23 cellular contexts compared by ENCODE assay signal in genomic region chr4:147029296-147029695, GRCh38.
"Had no signal": no experiment of that assay in that cellular context is flagged by ENCODE, and none has a peak within 500 bp of the region (broad histone marks: within the 10 kb centered on the region; RNA-seq: fewer than 3 reads in every experiment).

No MANE protein-coding gene starts in this region.

- DNase-seq: activated CD4-positive, alpha-beta T cell treated with anti-CD3 and anti-CD28 coated beads for 36 hours; activated CD4-positive, CD25-positive, alpha-beta regulatory T cell; activated CD8-positive, alpha-beta memory T cell treated with anti-CD3 and anti-CD28 coated beads, Interleukin-2, amount 10 ng/mL, durations not matched to agents 7 days and 5 days; activated CD8-positive, alpha-beta T cell treated with anti-CD3 and anti-CD28 coated beads, Interleukin-2, amount 10 ng/mL, durations not matched to agents 7 days and 5 days; activated naive CD4-positive, alpha-beta T cell; activated T-cell treated with anti-CD3 and anti-CD28 coated beads, Interleukin-2, amount 50 U/mL, for 48 hours; central memory CD4-positive, alpha-beta T cell; head of caudate nucleus; hippocampal formation; kidney; left colon; naive B cell; nucleus accumbens; pancreas; retina; stimulated activated CD4-positive, alpha-beta T cell treated with anti-CD3 and anti-CD28 coated beads, Interleukin-4, amount 100 ng/mL, for 24 hours; trophoblast cell had no signal

- FAIRE-seq: endothelial cell of umbilical vein, kidney, pancreas, urothelium cell line had no signal

- ATAC-seq: activated CD4-positive, alpha-beta T cell treated with anti-CD3 and anti-CD28 coated beads for 36 hours; activated CD8-positive, alpha-beta memory T cell treated with anti-CD3 and anti-CD28 coated beads, Interleukin-2, amount 10 ng/mL, durations not matched to agents 7 days and 5 days; activated CD8-positive, alpha-beta T cell treated with anti-CD3 and anti-CD28 coated beads, Interleukin-2, amount 10 ng/mL, durations not matched to agents 7 days and 5 days; activated naive CD4-positive, alpha-beta T cell treated with anti-CD3 and anti-CD28 coated beads, Interleukin-2, amount 50 U/mL, for 72 hours; gastroesophageal sphincter; left colon; sciatic nerve; stimulated activated effector memory CD8-positive, alpha-beta T cell treated with anti-CD3 and anti-CD28 coated beads, Interleukin-12 subunit alpha, Interleukin-12 subunit beta, amount 100 ng/mL, for 72 hours had no signal
